Comparison of ENCODE assay signal across 9 cellular contexts in genomic region chr17:2707721-2708584, GRCh38. TPM values are rescaled to one million over a fixed set of nuclear protein-coding genes. Genes with fewer than 3 reads are reported as not detected.
DNase-seq lines count a peak whose midpoint lies in the region; ATAC-seq, FAIRE-seq and TF ChIP-seq lines count a peak whose summit lies in the region.
"Had no signal": no experiment of that assay in that cellular context is flagged by ENCODE, and none has a peak within 500 bp of the region (broad histone marks: within the 10 kb centered on the region; RNA-seq: fewer than 3 reads in every experiment).

No MANE protein-coding gene starts in this region.

- WGBS in A549 (ENCODE audit: missing lambda C conversion rate): 73% methylated on average over 12 of the region's 13 CpGs
- 5 to 31% methylated on average over 4 to 13 of the region's 13 CpGs for WGBS in body of pancreas, 2 donors
- 84 to 89% methylated on average over 5 to 7 of the region's 13 CpGs for WGBS in thyroid gland, 2 donors

- H3K4me1 ChIP-seq in A549: peaks cover 56% of the 10 kb centered on the region
- H3K4me1 ChIP-seq in HCT116 (ENCODE audit: control insufficient read depth in 1 of 2, insufficient read depth in 2 of 2, low read length in 2 of 2): peaks cover 26 to 45% of the 10 kb centered on the region in 2 experiments
- H3K4me1 ChIP-seq in body of pancreas: peaks cover 63% of the 10 kb centered on the region
- peaks cover 41 to 43% of the 10 kb centered on the region in 2 donors for H3K4me1 ChIP-seq in thyroid gland

- intact Hi-C loops in HCT116 (cut with micrococcal nuclease) (no loop called here), body of pancreas (cut with DNase I) (loop anchor here (10.0 kb wide), 1 partner anchor 113 kb away; the partner anchor contains the start of gene PAFAH1B1), thyroid gland (cut with DNase I) (loop anchor here (10.0 kb wide), 1 partner anchor 283 kb away; no protein-coding TSS in a partner anchor)

- TF ChIP-seq EP300 in A549 (IDR thresholded peaks at IDR 0.05): no peak

- peaks cover 17% of the 10 kb centered on the region; the same call in 1 of the 2 replicates for H4K20me1 ChIP-seq in HCT116 (ENCODE audit: insufficient read depth)

- H3K4me3 ChIP-seq in A549: no peak overlapping the region
- H3K4me3 ChIP-seq in HCT116 (replicated peaks in 1 of 2; ENCODE audit: low read depth in 1 of 2, low read length in 2 of 2): no peak overlapping the region
- no peak overlapping the region for H3K4me3 ChIP-seq in body of pancreas
- no peak overlapping the region for H3K4me3 ChIP-seq in kidney epithelial cell (ENCODE audit: low read depth, low read length)
- H3K4me3 ChIP-seq in thyroid gland (replicated peaks in 1 of 3): no peak overlapping the region

- no peaks in the 10 kb centered on the region for H3K9me2 ChIP-seq in HCT116 (ENCODE audit: insufficient read depth)

- peak; percentile 41; the same call in 2 of the 3 replicates for TF ChIP-seq CTCF in A549 (IDR thresholded peaks at IDR 0.05)
- peak in 2 of 3 experiments; percentile 65 to 67; a peak in 4 of 6 replicates for TF ChIP-seq CTCF in HCT116 (IDR thresholded peaks at IDR 0.05 in 2 of 3, conservative IDR thresholded peaks at IDR 0.05 in 1 of 3; ENCODE audit: borderline replicate concordance in 1 of 3, insufficient read depth in 1 of 3, low read depth in 2 of 3, low read length in 2 of 3)
- peak; percentile 21 to 61 (median 50) for TF ChIP-seq CTCF in body of pancreas (IDR thresholded peaks at IDR 0.05)
- TF ChIP-seq CTCF in kidney epithelial cell (IDR thresholded peaks at IDR 0.05; ENCODE audit: insufficient read depth, low read length, poor library complexity, severe bottlenecking): peak; percentile 58
- TF ChIP-seq CTCF in thyroid gland (IDR thresholded peaks at IDR 0.05): peak in 4 of 6 experiments; percentile 17 to 39 (median 26)

- H3K27ac ChIP-seq in A549 (peak overlapping the region; percentile 8 to 95; a peak in 3 of 6 replicates), HCT116 (ENCODE audit: low read depth, low read length) (peak overlapping the region; percentile 43; the same call in 1 of the 2 replicates), body of pancreas (peak overlapping the region; percentile 32 to 93 (median 88)), thyroid gland (peak overlapping the region in 1 of 3 donors; percentile 10)

- H3K36me3 ChIP-seq in HCT116 (ENCODE audit: control insufficient read depth in 1 of 2, insufficient read depth in 2 of 2, low read length in 2 of 2) (peaks cover 7 to 25% of the 10 kb centered on the region in 2 experiments; a peak in 3 of 4 replicates), body of pancreas (replicated peaks in 1 of 2; ENCODE audit: insufficient read depth in 1 of 2, low read depth in 2 of 2) (peaks cover 0 to 3% of the 10 kb centered on the region in 2 donors), kidney epithelial cell (ENCODE audit: control insufficient read depth, insufficient read depth, low read length) (peaks cover 2% of the 10 kb centered on the region), thyroid gland (peaks cover 4 to 5% of the 10 kb centered on the region in 2 donors)

- H3K9ac ChIP-seq in HCT116 (ENCODE audit: low read length): peak overlapping the region; percentile 11

- peaks cover 87% of the 10 kb centered on the region for H3K79me2 ChIP-seq in HCT116 (ENCODE audit: insufficient read depth, low read length)

- POLR2A ChIA-PET in A549 (lab: Yijun Ruan, JAX) (interaction anchor here (1.1 kb wide), 1 partner anchor 21 kb away, joined by 3 read pairs; no protein-coding TSS in a partner anchor), HCT116 (lab: Charles Lee) (no interaction called here)

- FAIRE-seq in A549 (lab: Jason Lieb, UNC): no peak

- DNase-seq in A549 (ENCODE audit: low read depth in 1 of 2, low spot score in 1 of 2) (peak; percentile 61 to 76), HCT116 (ENCODE audit: low read depth, low spot score) (no peak), body of pancreas (peak; percentile 65 to 74 (median 68)), kidney epithelial cell (ENCODE audit: low read depth) (no peak), thyroid gland (peak; percentile 53 to 57)
- no peak for DNase-seq in effector CD8-positive, alpha-beta T cell (lab: John Stamatoyannopoulos, UW)
- DNase-seq: activated naive CD8-positive, alpha-beta T cell treated with anti-CD3 and anti-CD28 coated beads, Interleukin-2, amount 10 ng/mL, durations not matched to agents 7 days and 5 days had no signal

- no peaks in the 10 kb centered on the region for H3K9me3 ChIP-seq in A549
- no peaks in the 10 kb centered on the region for H3K9me3 ChIP-seq in HCT116 (ENCODE audit: control insufficient read depth in 1 of 2, insufficient read depth in 1 of 2, low read depth in 1 of 2, low read length in 2 of 2)
- H3K9me3 ChIP-seq in body of pancreas: no peaks in the 10 kb centered on the region
- H3K9me3 ChIP-seq in thyroid gland: no peaks in the 10 kb centered on the region

- ATAC-seq in A549: peak in 1 of 2 experiments; percentile 42; a peak in 3 of 6 replicates
- peak; percentile 18; the same call in 1 of the 2 replicates for ATAC-seq in HCT116
- ATAC-seq in body of pancreas: no peak
- no peak for ATAC-seq in GM19035 (IDR thresholded peaks at IDR 0.05; ENCODE audit: unreplicated experiment)
- ATAC-seq in HG02970 (IDR thresholded peaks at IDR 0.05; ENCODE audit: low FRiP score, unreplicated experiment): no peak

- TF ChIP-seq RAD21 in A549 (conservative IDR thresholded peaks at IDR 0.05 in 1 of 2, IDR thresholded peaks at IDR 0.05 in 1 of 2): peak; percentile 52 to 59; a peak in 4 of 5 replicates
- no peak; the same call in 1 of the 2 replicates for TF ChIP-seq RAD21 in HCT116 (IDR thresholded peaks at IDR 0.05; ENCODE audit: low read depth)

- RAD21 ChIA-PET in HCT116 (lab: Charles Lee; ENCODE audit: low non-redundant PET in 1 of 2, low total read pairs in 2 of 2, uncharacterized antibody in 2 of 2, unreplicated experiment in 2 of 2): no interaction called here

- CTCF ChIA-PET in A549 (lab: Yijun Ruan, JAX): interaction anchor here (0.6 to 3.6 kb wide), 13 partner anchors 11 to 278 kb away, joined by 3 to 24 read pairs (median 4); no protein-coding TSS in a partner anchor
- CTCF ChIA-PET in HCT116 (lab: Charles Lee): interaction anchor here (1.1 kb wide), 1 partner anchor 15 kb away, joined by 3 read pairs; no protein-coding TSS in a partner anchor

- TF ChIP-seq POLR2A in A549 (IDR thresholded peaks at IDR 0.05; ENCODE audit: low read length) (no peak), HCT116 (IDR thresholded peaks at IDR 0.05; ENCODE audit: borderline replicate concordance, extremely low read depth, insufficient read depth, insufficient read length) (no peak), body of pancreas (IDR thresholded peaks at IDR 0.05) (no peak), thyroid gland (IDR thresholded peaks at IDR 0.05) (no peak)

- no TSS peak for BruUV-seq in HCT116 (replicated peaks; lab: Mats Ljungman, UMichigan)

- peak overlapping the region; percentile 95 for H3K4me2 ChIP-seq in A549
- H3K4me2 ChIP-seq in HCT116 (ENCODE audit: low read length): peak overlapping the region; percentile 100

- H3K27me3 ChIP-seq in HCT116 (ENCODE audit: insufficient read depth, low read length) (no peaks in the 10 kb centered on the region), body of pancreas (no peaks in the 10 kb centered on the region), kidney epithelial cell (ENCODE audit: control insufficient read depth, insufficient read depth, low read length) (no peaks in the 10 kb centered on the region), thyroid gland (no peaks in the 10 kb centered on the region)

- no peak overlapping the region for H2AFZ ChIP-seq in HCT116 (ENCODE audit: low read depth, low read length, poor library complexity, severe bottlenecking)

TF ChIP-seq in A549, 52 proteins besides CTCF, POLR2A, EP300 and RAD21 (continues in another document):
- TF ChIP-seq SMC3 (IDR thresholded peaks at IDR 0.05) (0 out of 3 replicates have a peak, but pooled peaks have one; percentile 19), TP53 (CRISPR knock-in tag; IDR thresholded peaks at IDR 0.05) (no peak), BHLHE40 (IDR thresholded peaks at IDR 0.05; ENCODE audit: low read depth, low read length) (no peak), CHD4 (IDR thresholded peaks at IDR 0.05; ENCODE audit: borderline replicate concordance) (no peak)

TF ChIP-seq in HCT116, 20 proteins besides CTCF, POLR2A, EP300 and RAD21:
- no peak for TF ChIP-seq SRF (IDR thresholded peaks at IDR 0.05; ENCODE audit: low read depth)

RNA-seq across cellular contexts. Expression of gene CLUH, which starts 3.6 kb away (rescaled TPM):
- polyA plus RNA-seq in A549 (2011; rRNA removed): 23.5 and 23.6 TPM in 2 replicates
- polyA plus RNA-seq in A549 (2012; cell fraction: cytosol; rRNA removed): 105 and 145 TPM in 2 replicates
- 466 and 990 TPM in 2 replicates for polyA plus RNA-seq in A549 (2012; cell fraction: nucleus; rRNA removed)
- 87.8 to 98.8 TPM (median 93.1 TPM) in 3 replicates for polyA plus RNA-seq in A549 (2017; fragmentation: RNase III; extraction: RNeasy Plus Mini Kit Qiagen cat#74134 plus additional on column Dnase treatment)
- 18.8 and 35.7 TPM in 2 replicates for polyA minus RNA-seq in A549 (2011; rRNA and poly(A)+ RNA removed)
- total RNA-seq in HCT116 (2021; ENCODE audit: unreplicated experiment): 175 TPM
- polyA plus RNA-seq in HCT116 (2012): 66.9 and 80.7 TPM in 2 replicates
- total RNA-seq in body of pancreas: 100 to 1,000 TPM in 1 of 2 donors, 10 to 100 TPM in 1; 53.2 to 167 TPM
- 64.4 and 69.9 TPM in 2 replicates for total RNA-seq in kidney epithelial cell
- total RNA-seq in thyroid gland: 10 to 100 TPM; 45.7 to 99.2 (median 78.6) TPM

RNA-seq across cellular contexts. Expression of gene CCDC92B, which starts 41.5 kb away (rescaled TPM):
- polyA plus RNA-seq in A549 (2011; rRNA removed) (0.05 and 0.07 TPM in 2 replicates), A549 (2017; fragmentation: RNase III; extraction: RNeasy Plus Mini Kit Qiagen cat#74134 plus additional on column Dnase treatment) (0.08 to 0.12 TPM (median 0.10 TPM) in 3 replicates)
- 0.11 and 0.16 TPM in 2 replicates for polyA plus RNA-seq in A549 (2012; cell fraction: cytosol; rRNA removed)
- polyA plus RNA-seq in A549 (2012; cell fraction: nucleus; rRNA removed): 0.28 and 0.36 TPM in 2 replicates
- 0.10 and 0.12 TPM in 2 replicates for polyA minus RNA-seq in A549 (2011; rRNA and poly(A)+ RNA removed)
- total RNA-seq in HCT116 (2021; ENCODE audit: unreplicated experiment) (0.17 TPM), body of pancreas (under 1 TPM in 1 of 2 donors, not detected in 1; 0.26 TPM), kidney epithelial cell (not detected in 2 replicates), thyroid gland (under 1 TPM in 1 of 4 donors, not detected in 3; 0.25 TPM)
- polyA plus RNA-seq in HCT116 (2012): 0.02 and 0.10 TPM in 2 replicates

Comparison
In these comparisons a context has a peak if more than half of its experiments do, and no peak if none do; other contexts are left out.
1. DNase-seq: peak in A549 (2 of 2), body of pancreas (4 of 4) and thyroid gland (2 of 2); none in HCT116 (single experiment), kidney epithelial cell (single experiment) and effector CD8-positive, alpha-beta T cell (single experiment).
2. Of the 6 proteins assayed by ChIP-seq in both A549 and HCT116: peak only in A549: RAD21; only in HCT116: none; in both: CTCF; in neither: 4.
3. Peak in every context shown above with its lines, with median percentiles within 50 percentile points of each other: CTCF ChIP-seq.